ENCODE assay signal across 26 cellular contexts in the genomic region with DNA sequence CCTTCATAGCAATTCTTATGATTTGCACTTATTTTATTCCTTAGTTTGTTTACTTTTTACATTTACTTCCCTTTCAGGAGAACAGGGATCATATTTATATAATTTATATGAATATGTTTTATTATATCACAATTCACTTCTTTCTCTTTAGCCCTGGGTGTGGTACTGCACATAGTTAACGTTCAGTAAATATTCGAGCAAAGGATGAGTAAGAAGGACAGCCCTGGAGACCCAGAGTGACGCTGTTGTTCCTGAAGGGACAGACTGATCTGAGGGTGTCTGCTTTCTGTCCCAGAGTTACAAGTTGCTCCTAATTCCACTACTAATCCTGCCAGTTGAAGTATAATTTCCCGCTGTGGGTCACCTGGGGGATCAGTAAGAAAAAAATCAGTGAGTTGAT.
"Had no signal": no experiment of that assay in that cellular context is flagged by ENCODE, and none has a peak within 500 bp of the region (broad histone marks: within the 10 kb centered on the region; RNA-seq: fewer than 3 reads in every experiment).

No MANE protein-coding gene starts in this region.

- H3K9me3 ChIP-seq: stomach, suprapubic skin, testis, thoracic aorta, thyroid gland, tibial artery, tibial nerve, transverse colon, upper lobe of left lung, upper lobe of right lung, uterus, vagina had no signal

- H3K4me1 ChIP-seq: stomach, suprapubic skin, testis, thyroid gland, tibial artery, tibial nerve, transverse colon, upper lobe of left lung, upper lobe of right lung, uterus, vagina had no signal

- ATAC-seq: stimulated activated effector memory CD8-positive, alpha-beta T cell treated with anti-CD3 and anti-CD28 coated beads, Interleukin-12 subunit alpha, Interleukin-12 subunit beta, amount 100 ng/mL, for 72 hours; stimulated activated memory B cell treated with anti-CD40 and anti-IgM and Interleukin-4, amounts not matched to agents 10 μg/mL and 1 μg/mL and 100 μg/mL, for 72 hours; stimulated activated naive B cell treated with anti-CD40 and anti-IgM and Interleukin-4, amounts not matched to agents 10 μg/mL and 1 μg/mL and 100 μg/mL, for 72 hours; stimulated activated naive CD8-positive, alpha-beta T cell treated with anti-CD3 and anti-CD28 coated beads, Interleukin-15, amount 100 ng/mL, for 72 hours; stimulated activated naive CD8-positive, alpha-beta T cell treated with anti-CD3 and anti-CD28 coated beads, Interleukin-15, Interleukin-2, amounts not matched to agents 100 U/mL and 50 U/mL, for 24 hours; upper lobe of right lung had no signal

- H3K36me3 ChIP-seq: stomach, suprapubic skin, thoracic aorta, thyroid gland, tibial artery, tibial nerve, transverse colon, upper lobe of left lung, upper lobe of right lung, uterus, vagina had no signal

- H3K27ac ChIP-seq: stomach, suprapubic skin, testis, thoracic aorta, thyroid gland, tibial artery, tibial nerve, upper lobe of left lung, upper lobe of right lung, uterus, vagina had no signal

- H3K4me3 ChIP-seq: stomach, suprapubic skin, testis, thoracic aorta, thyroid gland, tibial artery, tibial nerve, transverse colon, upper lobe of left lung, upper lobe of right lung, uterus, vagina had no signal

- H3K27me3 ChIP-seq: stomach, suprapubic skin, testis, thyroid gland, tibial artery, tibial nerve, transverse colon, upper lobe of left lung, upper lobe of right lung, uterus, vagina had no signal

- DNase-seq: stimulated activated CD4-positive, alpha-beta T cell treated with anti-CD3 and anti-CD28 coated beads, Interleukin-2, amount 100 ng/mL, for 48 hours; stimulated activated CD4-positive, alpha-beta T cell treated with anti-CD3 and anti-CD28 coated beads, Interleukin-4, amount 100 ng/mL, for 1 hour; stimulated activated CD4-positive, alpha-beta T cell treated with anti-CD3 and anti-CD28 coated beads, Interleukin-4, amount 100 ng/mL, for 24 hours; stimulated activated CD4-positive, alpha-beta T cell treated with anti-CD3 and anti-CD28 coated beads, Interleukin-4, amount 100 ng/mL, for 4 hours; stimulated activated CD8-positive, alpha-beta memory T cell treated with anti-CD3 and anti-CD28 coated beads, Interleukin-4, amount 100 ng/mL, for 48 hours; stimulated activated naive B cell treated with anti-CD40 and anti-IgM and Interleukin-4, amounts not matched to agents 10 μg/mL and 1 μg/mL and 100 μg/mL, for 72 hours; stimulated activated naive CD4-positive, alpha-beta T cell; stimulated activated naive CD4-positive, alpha-beta T cell treated with Interleukin-2 at 50 U/mL for 16 hours; stimulated activated naive CD8-positive, alpha-beta T cell treated with anti-CD3 and anti-CD28 coated beads, Interleukin-15, amount 100 ng/mL, for 72 hours; stimulated activated naive CD8-positive, alpha-beta T cell treated with anti-CD3 and anti-CD28 coated beads, Interleukin-15, Interleukin-2, amounts not matched to agents 100 U/mL and 50 U/mL, for 24 hours; stomach; substantia nigra; testis; thyroid gland; tibial artery; transverse colon; trophoblast cell; upper lobe of left lung; upper lobe of right lung; uterus had no signal
